Comparison of ENCODE assay signal across 9 cellular contexts in genomic region chr12:6199211-6199530, GRCh38. TPM values are rescaled to one million over a fixed set of nuclear protein-coding genes. Genes with fewer than 3 reads are reported as not detected.
DNase-seq lines count a peak whose midpoint lies in the region; ATAC-seq, FAIRE-seq and TF ChIP-seq lines count a peak whose summit lies in the region.
"Had no signal": no experiment of that assay in that cellular context is flagged by ENCODE, and none has a peak within 500 bp of the region (broad histone marks: within the 10 kb centered on the region; RNA-seq: fewer than 3 reads in every experiment).

No MANE protein-coding gene starts in this region.

- H4K20me1 ChIP-seq in OCI-LY3 (ENCODE audit: insufficient read depth, low read length) = no peaks in the 10 kb centered on the region

- no peak overlapping the region for H2BK12ac ChIP-seq in neuronal stem cell (ENCODE audit: low read length)

- H4K8ac ChIP-seq in neuronal stem cell (ENCODE audit: low read depth, low read length) = no peak overlapping the region

- no peak for TF ChIP-seq RAD21 in A549 (conservative IDR thresholded peaks at IDR 0.05 in 1 of 2, IDR thresholded peaks at IDR 0.05 in 1 of 2)

- H3K4me1 ChIP-seq in A549 (peaks cover 29% of the 10 kb centered on the region), OCI-LY3 (ENCODE audit: low read length) (peaks cover 12% of the 10 kb centered on the region), neuronal stem cell (ENCODE audit: control insufficient read depth in 2 of 2, insufficient read depth in 1 of 2, low read depth in 1 of 2, low read length in 2 of 2) (peaks cover 8 to 29% of the 10 kb centered on the region in 2 donors)

- peaks cover 21% of the 10 kb centered on the region for H3K27me3 Mint-ChIP-seq in endothelial cell (ENCODE audit: unreplicated experiment)

- H3K36me3 ChIP-seq in OCI-LY3 (replicated peaks; ENCODE audit: low read depth, low read length) (no peaks in the 10 kb centered on the region), neuronal stem cell (replicated peaks in 1 of 2; ENCODE audit: control insufficient read depth in 2 of 2, insufficient read depth in 2 of 2, low read length in 2 of 2) (no peaks in the 10 kb centered on the region)

- H3K9me3 ChIP-seq in A549 = no peaks in the 10 kb centered on the region
- no peaks in the 10 kb centered on the region for H3K9me3 ChIP-seq in OCI-LY3 (ENCODE audit: insufficient read depth, low read length)
- no peaks in the 10 kb centered on the region for H3K9me3 ChIP-seq in neuronal stem cell (replicated peaks in 1 of 2; ENCODE audit: control insufficient read depth in 2 of 2, insufficient read depth in 1 of 2, low read depth in 1 of 2, low read length in 2 of 2)

- peak overlapping the region; percentile 11 for H3K18ac ChIP-seq in neuronal stem cell (ENCODE audit: low read length)

- H2BK5ac ChIP-seq in neuronal stem cell (ENCODE audit: low read length) = no peak overlapping the region

- no peak overlapping the region for H3K9ac ChIP-seq in OCI-LY3 (ENCODE audit: low read length)
- H3K9ac ChIP-seq in neuronal stem cell (ENCODE audit: low read depth, low read length, poor library complexity) = no peak overlapping the region

- H3K79me2 ChIP-seq in OCI-LY3 (ENCODE audit: low read length) = no peaks in the 10 kb centered on the region

- TF ChIP-seq EP300 in A549 (IDR thresholded peaks at IDR 0.05) = no peak

- H3K4ac ChIP-seq in neuronal stem cell (ENCODE audit: low read length) = no peak overlapping the region

- H2AK5ac ChIP-seq in neuronal stem cell (ENCODE audit: low read depth, low read length) = no peak overlapping the region

- 93% methylated on average over 9 of the region's 9 CpGs for WGBS in A549 (ENCODE audit: missing lambda C conversion rate)
- no CpG with 5 or more reads among the region's 9 CpGs for WGBS in neuronal stem cell (ENCODE audit: extremely low coverage in 2 of 2, insufficient read length in 2 of 2, insufficient replicate concordance in 1 of 2), 2 donors

- H3K9me3 Mint-ChIP-seq in endothelial cell (ENCODE audit: unreplicated experiment) = no peaks in the 10 kb centered on the region

- CTCF ChIA-PET in A549 (lab: Yijun Ruan, JAX) = interaction anchor here (0.6 to 32.3 kb wide), 5 partner anchors 10 to 211 kb away, joined by 3 to 529 read pairs (median 14); no protein-coding TSS in a partner anchor

- no peak for FAIRE-seq in A549 (lab: Jason Lieb, UNC)

- H2BK120ac ChIP-seq in neuronal stem cell (ENCODE audit: low read depth, low read length) = no peak overlapping the region

- H3K27me3 ChIP-seq in OCI-LY3 (ENCODE audit: low read depth, low read length) = peaks cover 59% of the 10 kb centered on the region
- H3K27me3 ChIP-seq in neuronal stem cell (ENCODE audit: control insufficient read depth in 3 of 3, insufficient read depth in 3 of 3, low read depth in 1 of 3, low read length in 3 of 3) = peaks cover 10 to 57% (median 53%) of the 10 kb centered on the region in 3 experiments

- H2BK15ac ChIP-seq in neuronal stem cell (ENCODE audit: low read length) = no peak overlapping the region

- H3K4me3 Mint-ChIP-seq in endothelial cell (ENCODE audit: unreplicated experiment) = peak overlapping the region; percentile 79

- H3K27ac ChIP-seq in A549 (peak overlapping the region; percentile 73 to 87; a peak in 5 of 6 replicates), OCI-LY3 (ENCODE audit: low read length) (no peak overlapping the region), neuronal stem cell (replicated peaks; ENCODE audit: low read length) (no peak overlapping the region)

- H4K91ac ChIP-seq in neuronal stem cell (ENCODE audit: low read depth, low read length, poor library complexity) = no peak overlapping the region

- POLR2A ChIA-PET in A549 (lab: Yijun Ruan, JAX) = no interaction called here

- no peak overlapping the region for H3K23ac ChIP-seq in neuronal stem cell (ENCODE audit: low read depth, low read length, poor library complexity)

- H3K4me2 ChIP-seq in A549 (peak overlapping the region; percentile 93), OCI-LY3 (ENCODE audit: low read length) (peak overlapping the region; percentile 71), neuronal stem cell (ENCODE audit: insufficient read depth, low read length, poor library complexity, severe bottlenecking) (no peak overlapping the region)

- no peak for TF ChIP-seq CTCF in A549 (IDR thresholded peaks at IDR 0.05)
- no peak for TF ChIP-seq CTCF in OCI-LY3 (IDR thresholded peaks at IDR 0.05; ENCODE audit: low read depth, low read length)
- no peak for TF ChIP-seq CTCF in endothelial cell (IDR thresholded peaks at IDR 0.05; ENCODE audit: unreplicated experiment)

- no peaks in the 10 kb centered on the region for H3K36me3 Mint-ChIP-seq in endothelial cell (ENCODE audit: low read depth, unreplicated experiment)

- TF ChIP-seq POLR2A in A549 (IDR thresholded peaks at IDR 0.05; ENCODE audit: low read length) = no peak

- H3K14ac ChIP-seq in neuronal stem cell (ENCODE audit: low read length) = no peak overlapping the region

- H3K4me3 ChIP-seq in A549 (no peak overlapping the region), OCI-LY3 (ENCODE audit: low read length) (peak overlapping the region; percentile 79), neuronal stem cell (ENCODE audit: low read length in 2 of 2) (no peak overlapping the region)

- no peak overlapping the region for H3K27ac Mint-ChIP-seq in endothelial cell (ENCODE audit: unreplicated experiment)

- no peak for DNase-seq in A549 (ENCODE audit: low read depth in 1 of 2, low spot score in 1 of 2)
- DNase-seq in endothelial cell (ENCODE audit: low spot score) = no peak
- DNase-seq in neuronal stem cell (ENCODE audit: low spot score) = no peak
- DNase-seq in DMS 273 (lab: John Stamatoyannopoulos, UW; ENCODE audit: unreplicated experiment) = no peak
- DNase-seq: activated CD4-positive, alpha-beta T cell treated with anti-CD3 and anti-CD28 coated beads for 48 hours had no signal

- ATAC-seq in A549 (no peak), GM21786 (IDR thresholded peaks at IDR 0.05; ENCODE audit: unreplicated experiment) (no peak), HG02642 (IDR thresholded peaks at IDR 0.05; ENCODE audit: poor library complexity, unreplicated experiment) (no peak), HG03095 (IDR thresholded peaks at IDR 0.05; ENCODE audit: unreplicated experiment) (no peak)

- peaks cover 47% of the 10 kb centered on the region for H3K4me1 Mint-ChIP-seq in endothelial cell (ENCODE audit: unreplicated experiment)

- H3K79me1 ChIP-seq in neuronal stem cell (ENCODE audit: low read depth, low read length) = no peaks in the 10 kb centered on the region

- H2AFZ ChIP-seq in OCI-LY3 (ENCODE audit: low read depth, low read length) (peak overlapping the region; percentile 71; the same call in 1 of the 2 replicates), neuronal stem cell (ENCODE audit: low read length) (peak overlapping the region; percentile 88)

TF ChIP-seq in A549, 52 proteins besides CTCF, POLR2A, EP300 and RAD21:
- TF ChIP-seq MAFK (IDR thresholded peaks at IDR 0.05; ENCODE audit: partially characterized antibody) (no peak), HOXB5 (CRISPR knock-in tag; IDR thresholded peaks at IDR 0.05) (no peak), ZSCAN20 (CRISPR knock-in tag; IDR thresholded peaks at IDR 0.05) (no peak), CHD2 (IDR thresholded peaks at IDR 0.05; ENCODE audit: low read length, partially characterized antibody) (no peak), RFX5 (IDR thresholded peaks at IDR 0.05) (no peak), NPAS2 (CRISPR knock-in tag; IDR thresholded peaks at IDR 0.05; ENCODE audit: borderline replicate concordance) (no peak), ZC3H11A (IDR thresholded peaks at IDR 0.05) (no peak), HOXA7 (CRISPR knock-in tag; IDR thresholded peaks at IDR 0.05) (no peak), FOSB (CRISPR knock-in tag; IDR thresholded peaks at IDR 0.05) (no peak), EHMT2 (IDR thresholded peaks at IDR 0.05; ENCODE audit: low read depth) (no peak), BHLHE40 (IDR thresholded peaks at IDR 0.05; ENCODE audit: low read depth, low read length) (no peak), RNF2 (IDR thresholded peaks at IDR 0.05; ENCODE audit: borderline replicate concordance, low read depth) (no peak)
- TF ChIP-seq, protein P1, sequence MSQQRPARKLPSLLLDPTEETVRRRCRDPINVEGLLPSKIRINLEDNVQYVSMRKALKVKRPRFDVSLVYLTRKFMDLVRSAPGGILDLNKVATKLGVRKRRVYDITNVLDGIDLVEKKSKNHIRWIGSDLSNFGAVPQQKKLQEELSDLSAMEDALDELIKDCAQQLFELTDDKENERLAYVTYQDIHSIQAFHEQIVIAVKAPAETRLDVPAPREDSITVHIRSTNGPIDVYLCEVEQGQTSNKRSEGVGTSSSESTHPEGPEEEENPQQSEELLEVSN (IDR thresholded peaks at IDR 0.05; ENCODE audit: borderline replicate concordance, low read depth) = no peak
- TF ChIP-seq, protein P2, sequence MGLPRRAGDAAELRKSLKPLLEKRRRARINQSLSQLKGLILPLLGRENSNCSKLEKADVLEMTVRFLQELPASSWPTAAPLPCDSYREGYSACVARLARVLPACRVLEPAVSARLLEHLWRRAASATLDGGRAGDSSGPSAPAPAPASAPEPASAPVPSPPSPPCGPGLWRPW (IDR thresholded peaks at IDR 0.05) = no peak

RNA-seq across cellular contexts. Expression of gene CD9, which starts 1.0 kb away (rescaled TPM):
- polyA plus RNA-seq in A549 (2011; rRNA removed) (173 and 185 TPM in 2 replicates), A549 (2017; fragmentation: RNase III; extraction: RNeasy Plus Mini Kit Qiagen cat#74134 plus additional on column Dnase treatment) (109 to 122 TPM (median 116 TPM) in 3 replicates)
- polyA plus RNA-seq in A549 (2012; cell fraction: cytosol; rRNA removed) = 110 and 132 TPM in 2 replicates
- polyA plus RNA-seq in A549 (2012; cell fraction: nucleus; rRNA removed) = 115 and 147 TPM in 2 replicates
- 85.5 and 116 TPM in 2 replicates for polyA minus RNA-seq in A549 (2011; rRNA and poly(A)+ RNA removed)
- total RNA-seq in endothelial cell (ENCODE audit: unreplicated experiment) = 67.2 TPM
- polyA plus RNA-seq in neuronal stem cell (2013, experiment 1 of 2) = 6.3 TPM
- 6.4 TPM for polyA plus RNA-seq in neuronal stem cell (2013, experiment 2 of 2)

Comparison
In these comparisons a context has a peak if more than half of its experiments do, and no peak if none do; other contexts are left out.
1. H3K27ac ChIP-seq: peak in A549 (2 of 2); none in OCI-LY3 (single experiment) and neuronal stem cell (single experiment).